ENCODE assay signal across 9 cellular contexts in genomic region chr20:62876826-62877728, GRCh38. TPM values are rescaled to one million over a fixed set of nuclear protein-coding genes. Genes with fewer than 3 reads are reported as not detected.
DNase-seq lines count a peak whose midpoint lies in the region; ATAC-seq lines count a peak whose summit lies in the region.
"Had no signal": no experiment of that assay in that cellular context is flagged by ENCODE, and none has a peak within 500 bp of the region (broad histone marks: within the 10 kb centered on the region; RNA-seq: fewer than 3 reads in every experiment).

No MANE protein-coding gene starts in this region.

- H3K27ac Mint-ChIP-seq in activated CD4-positive, alpha-beta T cell treated with anti-CD3 and anti-CD28 coated beads for 36 hours: peak overlapping the region; percentile 13
- peak overlapping the region in 6 of 10 donors; percentile 36 to 86 (median 64) for H3K27ac Mint-ChIP-seq in naive thymus-derived CD8-positive, alpha-beta T cell

- no peak for DNase-seq in activated CD4-positive, alpha-beta T cell treated with anti-CD3 and anti-CD28 coated beads for 36 hours
- no peak for DNase-seq in activated CD4-positive, alpha-beta T cell treated with anti-CD3 and anti-CD28 coated beads for 4 hours
- DNase-seq in fibroblast of gingiva (ENCODE audit: low read depth) (peak; percentile 57), GDM1 (lab: John Stamatoyannopoulos, UW) (no peak)
- DNase-seq in naive thymus-derived CD8-positive, alpha-beta T cell: no peak
- DNase-seq: foreskin melanocyte had no signal

- H3K4me1 ChIP-seq in urinary bladder (ENCODE audit: insufficient read depth): no peaks in the 10 kb centered on the region

- peaks cover 3% of the 10 kb centered on the region for H3K36me3 ChIP-seq in urinary bladder (ENCODE audit: insufficient read depth)

- no peaks in the 10 kb centered on the region for H3K27me3 Mint-ChIP-seq in activated CD4-positive, alpha-beta T cell treated with anti-CD3 and anti-CD28 coated beads for 36 hours
- no peaks in the 10 kb centered on the region for H3K27me3 Mint-ChIP-seq in naive thymus-derived CD8-positive, alpha-beta T cell

- 51% methylated on average over 46 of the region's 46 CpGs for WGBS in urinary bladder

- H3K27ac ChIP-seq in urinary bladder (ENCODE audit: low read depth): peak overlapping the region; percentile 47

- H3K36me3 Mint-ChIP-seq in activated CD4-positive, alpha-beta T cell treated with anti-CD3 and anti-CD28 coated beads for 36 hours (ENCODE audit: low read depth): peaks cover 5% of the 10 kb centered on the region
- peaks cover 0 to 11% (median 6%) of the 10 kb centered on the region in 3 donors for H3K36me3 Mint-ChIP-seq in naive thymus-derived CD8-positive, alpha-beta T cell

- no peak overlapping the region for H3K4me3 ChIP-seq in urinary bladder (ENCODE audit: low read depth, low read length)

- no peaks in the 10 kb centered on the region for H3K9me3 Mint-ChIP-seq in activated CD4-positive, alpha-beta T cell treated with anti-CD3 and anti-CD28 coated beads for 36 hours (ENCODE audit: low read depth)
- no peaks in the 10 kb centered on the region for H3K9me3 Mint-ChIP-seq in naive thymus-derived CD8-positive, alpha-beta T cell

- peak; percentile 17 for ATAC-seq in activated CD4-positive, alpha-beta T cell treated with anti-CD3 and anti-CD28 coated beads for 36 hours
- ATAC-seq in naive thymus-derived CD8-positive, alpha-beta T cell: peak in 1 of 2 donors; percentile 39
- ATAC-seq in GM19324 (IDR thresholded peaks at IDR 0.05; ENCODE audit: low FRiP score, unreplicated experiment) (no peak), HG02678 (IDR thresholded peaks at IDR 0.05; ENCODE audit: unreplicated experiment) (no peak)

- intact Hi-C loops in activated CD4-positive, alpha-beta T cell treated with anti-CD3 and anti-CD28 coated beads for 36 hours (cut with DNase I, micrococcal nuclease): no loop called here

- POLR2A ChIA-PET in activated CD4-positive, alpha-beta T cell treated with anti-CD3 and anti-CD28 coated beads for 36 hours (lab: Charles Lee): interaction anchor here (0.6 kb wide), 1 partner anchor 321 kb away, joined by 4 read pairs; no protein-coding TSS in a partner anchor
- POLR2A ChIA-PET in naive thymus-derived CD8-positive, alpha-beta T cell (lab: Charles Lee): interaction anchor here (1.0 to 1.6 kb wide), 4 partner anchors 15 to 37 kb away, joined by 3 to 7 read pairs (median 3); partner anchors contain the start of gene TCFL5

- H3K4me3 Mint-ChIP-seq in activated CD4-positive, alpha-beta T cell treated with anti-CD3 and anti-CD28 coated beads for 36 hours: no peak overlapping the region
- H3K4me3 Mint-ChIP-seq in naive thymus-derived CD8-positive, alpha-beta T cell: peak overlapping the region in 9 of 10 donors; percentile 13 to 58 (median 49)

- H3K4me1 Mint-ChIP-seq in activated CD4-positive, alpha-beta T cell treated with anti-CD3 and anti-CD28 coated beads for 36 hours: peaks cover 22% of the 10 kb centered on the region
- peaks cover 15 to 37% (median 27%) of the 10 kb centered on the region in 4 donors for H3K4me1 Mint-ChIP-seq in naive thymus-derived CD8-positive, alpha-beta T cell

- CTCF ChIA-PET in activated CD4-positive, alpha-beta T cell treated with anti-CD3 and anti-CD28 coated beads for 36 hours (lab: Charles Lee): interaction anchor here (0.8 to 0.9 kb wide), 2 partner anchors 15 to 77 kb away, joined by 3 to 5 read pairs; partner anchors contain the start of gene TCFL5

RNA-seq across cellular contexts. Expression of gene TCFL5, which starts 15.5 kb away (rescaled TPM):
- total RNA-seq in activated CD4-positive, alpha-beta T cell treated with anti-CD3 and anti-CD28 coated beads for 36 hours: 1 to 10 TPM; 5.2 to 6.6 TPM
- 10 to 100 TPM; 13.2 to 13.4 TPM for total RNA-seq in naive thymus-derived CD8-positive, alpha-beta T cell
- polyA plus RNA-seq in naive thymus-derived CD8-positive, alpha-beta T cell: 1 to 10 TPM; 1.0 to 2.1 (median 1.5) TPM
- total RNA-seq in urinary bladder: 21.0 TPM
- polyA plus RNA-seq in urinary bladder: 10.7 TPM

RNA-seq across cellular contexts. Expression of gene DIDO1, which starts 49.2 kb away (rescaled TPM):
- total RNA-seq in activated CD4-positive, alpha-beta T cell treated with anti-CD3 and anti-CD28 coated beads for 36 hours: 10 to 100 TPM; 43.7 to 49.7 TPM
- total RNA-seq in naive thymus-derived CD8-positive, alpha-beta T cell: 100 to 1,000 TPM; 125 to 132 TPM
- 10 to 100 TPM; 26.8 to 45.8 (median 39.7) TPM for polyA plus RNA-seq in naive thymus-derived CD8-positive, alpha-beta T cell
- total RNA-seq in urinary bladder: 50.1 TPM
- polyA plus RNA-seq in urinary bladder: 44.1 TPM
